In the genomic region with DNA sequence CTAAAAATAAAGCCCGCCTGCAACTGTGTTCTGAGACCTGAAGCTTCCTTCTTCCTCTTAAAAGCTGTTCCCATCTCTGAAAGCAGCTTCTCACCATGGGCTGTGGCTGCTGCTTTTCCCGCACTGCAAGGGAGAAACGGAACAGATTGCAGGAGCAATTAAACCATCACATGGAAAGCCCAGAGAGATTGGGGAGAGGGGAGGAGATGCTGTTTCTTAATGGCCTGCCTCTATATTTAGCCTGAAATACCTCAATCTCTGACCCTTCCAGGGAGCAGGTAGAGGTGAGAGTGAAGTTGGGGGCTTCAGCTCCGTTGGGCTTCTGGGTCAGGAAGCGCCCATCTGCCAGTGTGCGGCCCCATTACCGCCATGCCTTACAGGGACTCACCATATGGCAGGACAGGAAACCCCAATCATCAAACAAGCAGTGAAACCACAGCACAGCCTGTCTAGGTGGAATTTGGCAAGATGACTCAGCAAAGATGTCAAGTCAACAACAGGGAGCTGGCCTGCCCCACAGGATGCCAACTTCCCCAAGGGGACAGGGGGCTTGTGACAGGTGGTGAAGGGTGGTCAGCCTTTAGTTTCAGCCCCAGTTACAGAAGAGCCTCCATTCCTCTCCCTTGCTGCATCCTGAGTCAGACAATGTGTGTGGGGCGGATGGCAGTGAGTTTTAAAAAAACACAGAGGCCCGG, we compare ENCODE assay signal across 9 cellular contexts.
A peak's percentile ranks its signal among the peaks of the same experiment; 100 is the strongest.
DNase-seq lines count a peak whose midpoint lies in the region; ATAC-seq, FAIRE-seq and TF ChIP-seq lines count a peak whose summit lies in the region.
"Had no signal": no experiment of that assay in that cellular context is flagged by ENCODE, and none has a peak within 500 bp of the region (broad histone marks: within the 10 kb centered on the region; RNA-seq: fewer than 3 reads in every experiment).

No MANE protein-coding gene starts in this region.

- H3K9me3 ChIP-seq in MM.1S (replicated peaks; ENCODE audit: insufficient read depth, low read length) (no peaks in the 10 kb centered on the region), neural progenitor cell (ENCODE audit: low read depth) (no peaks in the 10 kb centered on the region)

- H3F3A ChIP-seq in MM.1S (ENCODE audit: insufficient read depth, low read length) (peaks cover 15% of the 10 kb centered on the region), neural progenitor cell (ENCODE audit: low read depth) (no peaks in the 10 kb centered on the region)

- peak; percentile 43 for DNase-seq in GM12892 (ENCODE audit: insufficient read length)
- peak; percentile 93 for DNase-seq in MM.1S
- no peak for DNase-seq in NCI-H146 (lab: John Stamatoyannopoulos, UW)
- DNase-seq in frontal cortex (ENCODE audit: low spot score in 2 of 2): no peak
- no peak for DNase-seq in NCI-H1105 (lab: John Stamatoyannopoulos, UW)
- no peak for DNase-seq in neural progenitor cell (ENCODE audit: low spot score)

- H3K9me3 Mint-ChIP-seq in neural progenitor cell: no peaks in the 10 kb centered on the region

- no peaks in the 10 kb centered on the region for H3K36me3 ChIP-seq in MM.1S (replicated peaks; ENCODE audit: insufficient read depth, low read length)
- H3K36me3 ChIP-seq in neural progenitor cell: no peaks in the 10 kb centered on the region
- H3K36me3 ChIP-seq: cardiac muscle cell had no signal

- peaks cover 10% of the 10 kb centered on the region for H3K4me1 Mint-ChIP-seq in neural progenitor cell

- peak overlapping the region; percentile 67 for H3K27ac ChIP-seq in MM.1S (ENCODE audit: low read length)
- H3K27ac ChIP-seq in cingulate gyrus (ENCODE audit: low read depth, low read length): peak overlapping the region; percentile 21
- H3K27ac ChIP-seq in neural progenitor cell: no peak overlapping the region
- H3K27ac ChIP-seq: cardiac muscle cell had no signal

- TF ChIP-seq CTCF in MM.1S (IDR thresholded peaks at IDR 0.05; ENCODE audit: low read length) (no peak), neural progenitor cell (IDR thresholded peaks at IDR 0.05) (no peak)

- no peak for TF ChIP-seq POLR2A in GM12892 (IDR thresholded peaks at IDR 0.05; ENCODE audit: low read depth, low read length)

- peak; percentile 94 for FAIRE-seq in GM12892 (lab: Jason Lieb, UNC)
- no peak for FAIRE-seq in frontal cortex (lab: Jason Lieb, UNC)

- ATAC-seq in GM21526 (IDR thresholded peaks at IDR 0.05; ENCODE audit: low FRiP score, unreplicated experiment): peak; percentile 61

- H2AFZ ChIP-seq in MM.1S (ENCODE audit: low read length): peak overlapping the region; percentile 72
- H2AFZ ChIP-seq in neural progenitor cell (replicated peaks): no peak overlapping the region

- no peak overlapping the region for H3K27ac Mint-ChIP-seq in neural progenitor cell

- no peaks in the 10 kb centered on the region for H3K36me3 Mint-ChIP-seq in neural progenitor cell

- peaks cover 58% of the 10 kb centered on the region for H3K4me1 ChIP-seq in MM.1S (ENCODE audit: low read length)
- H3K4me1 ChIP-seq in neural progenitor cell: peaks cover 5% of the 10 kb centered on the region

- no peaks in the 10 kb centered on the region for H3K9me2 ChIP-seq in MM.1S (replicated peaks; ENCODE audit: insufficient read depth, low read length)

- H3K79me2 ChIP-seq in MM.1S (ENCODE audit: low read length) (no peaks in the 10 kb centered on the region), neural progenitor cell (ENCODE audit: low read depth) (no peaks in the 10 kb centered on the region)

- no peak overlapping the region for H3K4me3 Mint-ChIP-seq in neural progenitor cell

- no peaks in the 10 kb centered on the region for H3K27me3 ChIP-seq in MM.1S (replicated peaks; ENCODE audit: insufficient read depth, low read length)
- H3K27me3 ChIP-seq in neural progenitor cell: no peaks in the 10 kb centered on the region
- H3K27me3 ChIP-seq: cardiac muscle cell had no signal

- H3K9ac ChIP-seq in MM.1S (ENCODE audit: low read length): peak overlapping the region; percentile 14; the same call in 1 of the 2 replicates
- H3K9ac ChIP-seq in neural progenitor cell: no peak overlapping the region

- peaks cover 5% of the 10 kb centered on the region for H3K27me3 Mint-ChIP-seq in neural progenitor cell (ENCODE audit: insufficient read depth, low read depth)

- H4K20me1 ChIP-seq in MM.1S (ENCODE audit: insufficient read depth, low read length): no peaks in the 10 kb centered on the region
- H4K20me1 ChIP-seq in neural progenitor cell (ENCODE audit: low read depth): no peaks in the 10 kb centered on the region

- H3K4me3 ChIP-seq in MM.1S (ENCODE audit: low read length) (0 out of 2 replicates have a peak overlapping the region, but pooled peaks have one; percentile 4), neural progenitor cell (no peak overlapping the region)
- H3K4me3 ChIP-seq: cardiac muscle cell had no signal

- H3K4me2 ChIP-seq in MM.1S (ENCODE audit: low read depth, low read length) (peak overlapping the region; percentile 62), neural progenitor cell (no peak overlapping the region)

Comparison
In these comparisons a context has a peak if more than half of its experiments do, and no peak if none do; other contexts are left out.
1. DNase-seq: peak in GM12892 (single experiment) and MM.1S (single experiment); none in NCI-H146 (single experiment), frontal cortex (0 of 2), NCI-H1105 (single experiment) and neural progenitor cell (single experiment).